15 cellular contexts compared by ENCODE assay signal in the genomic region with DNA sequence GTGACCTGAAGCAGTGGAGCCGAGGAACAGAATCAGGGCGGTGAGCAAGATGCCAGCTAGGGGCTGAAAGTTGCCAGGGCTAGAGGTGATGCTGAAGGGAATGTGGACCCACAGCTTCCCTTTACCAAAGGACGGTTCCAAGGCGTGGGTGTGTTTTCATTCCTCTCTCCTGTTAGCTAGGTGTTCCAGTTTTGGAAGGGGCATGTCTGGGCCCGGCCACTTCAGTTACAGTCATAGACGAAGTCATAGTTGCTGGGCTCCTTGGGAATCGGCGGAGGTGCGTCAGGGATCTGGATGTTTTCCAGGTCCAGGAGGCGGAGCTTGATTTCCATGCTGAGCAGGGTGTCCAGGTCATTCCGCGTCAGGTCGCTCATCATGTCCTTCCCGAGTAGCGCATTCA.
"Had no signal": no experiment of that assay in that cellular context is flagged by ENCODE, and none has a peak within 500 bp of the region (broad histone marks: within the 10 kb centered on the region; RNA-seq: fewer than 3 reads in every experiment).

No MANE protein-coding gene starts in this region.

- H3K9me3 Mint-ChIP-seq: endodermal cell had no signal

- H3K9me3 ChIP-seq: heart left ventricle, right atrium auricular region, sigmoid colon, stomach had no signal

- H3K27me3 ChIP-seq: heart left ventricle, right atrium auricular region, sigmoid colon, stomach had no signal

- FAIRE-seq: frontal cortex had no signal

- H3K4me1 Mint-ChIP-seq: endodermal cell, neural crest cell had no signal

- H3K27ac ChIP-seq: coronary artery, heart left ventricle, right atrium auricular region, sigmoid colon, stomach had no signal

- DNase-seq: effector CD4-positive, alpha-beta T cell; endodermal cell; hippocampal formation; kidney glomerular epithelial cell; natural killer cell; sigmoid colon; stimulated activated CD4-positive, alpha-beta T cell treated with anti-CD3 and anti-CD28 coated beads, Interleukin-2, amount 100 ng/mL, for 24 hours; stomach; substantia nigra; trophoblast cell had no signal

- H3K4me3 Mint-ChIP-seq: endodermal cell, natural killer cell, neural crest cell had no signal

- H3K4me1 ChIP-seq: heart left ventricle, right atrium auricular region, sigmoid colon, stomach had no signal

- ATAC-seq: heart left ventricle, natural killer cell had no signal

- H3K27ac Mint-ChIP-seq: endodermal cell, natural killer cell had no signal

- H3K36me3 ChIP-seq: right atrium auricular region had no signal

- H3K4me3 ChIP-seq: coronary artery, heart left ventricle, right atrium auricular region, sigmoid colon, stomach had no signal
